In the genomic region with DNA sequence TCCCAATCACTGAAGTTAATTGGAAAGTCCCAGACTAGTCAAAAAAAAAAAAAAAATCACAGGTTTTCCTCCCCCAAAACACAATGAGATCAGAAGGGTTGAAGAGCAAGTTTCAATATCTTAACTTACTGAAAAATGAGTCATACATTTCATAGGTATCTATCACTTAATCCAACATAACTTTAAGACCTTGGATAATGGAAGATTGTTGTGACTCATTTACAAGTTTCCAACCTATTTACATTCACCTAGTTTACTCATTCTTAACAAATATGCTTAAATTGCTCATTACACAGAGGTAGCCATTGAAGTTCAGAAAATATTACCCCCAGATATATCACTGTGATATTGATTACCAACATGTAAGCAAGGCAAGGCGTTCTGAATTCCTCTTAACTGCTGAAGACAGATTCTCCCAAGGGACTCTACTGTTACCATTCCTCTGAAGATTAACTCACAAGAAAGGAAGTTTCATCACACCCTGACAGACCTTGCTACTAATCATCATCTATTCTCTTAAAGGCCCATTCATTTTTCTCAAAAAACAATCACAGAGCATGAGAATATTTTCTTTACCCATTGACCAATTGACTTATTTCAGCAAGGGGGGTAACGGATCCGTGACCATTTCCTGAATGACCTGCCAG, we compare ENCODE assay signal across 1 cellular context.
TF ChIP-seq lines count a peak whose summit lies in the region.

No MANE protein-coding gene starts in this region.

TF ChIP-seq in A549, 52 proteins besides CTCF, POLR2A, EP300 and RAD21 (continued from another document):
- TF ChIP-seq, protein P1, sequence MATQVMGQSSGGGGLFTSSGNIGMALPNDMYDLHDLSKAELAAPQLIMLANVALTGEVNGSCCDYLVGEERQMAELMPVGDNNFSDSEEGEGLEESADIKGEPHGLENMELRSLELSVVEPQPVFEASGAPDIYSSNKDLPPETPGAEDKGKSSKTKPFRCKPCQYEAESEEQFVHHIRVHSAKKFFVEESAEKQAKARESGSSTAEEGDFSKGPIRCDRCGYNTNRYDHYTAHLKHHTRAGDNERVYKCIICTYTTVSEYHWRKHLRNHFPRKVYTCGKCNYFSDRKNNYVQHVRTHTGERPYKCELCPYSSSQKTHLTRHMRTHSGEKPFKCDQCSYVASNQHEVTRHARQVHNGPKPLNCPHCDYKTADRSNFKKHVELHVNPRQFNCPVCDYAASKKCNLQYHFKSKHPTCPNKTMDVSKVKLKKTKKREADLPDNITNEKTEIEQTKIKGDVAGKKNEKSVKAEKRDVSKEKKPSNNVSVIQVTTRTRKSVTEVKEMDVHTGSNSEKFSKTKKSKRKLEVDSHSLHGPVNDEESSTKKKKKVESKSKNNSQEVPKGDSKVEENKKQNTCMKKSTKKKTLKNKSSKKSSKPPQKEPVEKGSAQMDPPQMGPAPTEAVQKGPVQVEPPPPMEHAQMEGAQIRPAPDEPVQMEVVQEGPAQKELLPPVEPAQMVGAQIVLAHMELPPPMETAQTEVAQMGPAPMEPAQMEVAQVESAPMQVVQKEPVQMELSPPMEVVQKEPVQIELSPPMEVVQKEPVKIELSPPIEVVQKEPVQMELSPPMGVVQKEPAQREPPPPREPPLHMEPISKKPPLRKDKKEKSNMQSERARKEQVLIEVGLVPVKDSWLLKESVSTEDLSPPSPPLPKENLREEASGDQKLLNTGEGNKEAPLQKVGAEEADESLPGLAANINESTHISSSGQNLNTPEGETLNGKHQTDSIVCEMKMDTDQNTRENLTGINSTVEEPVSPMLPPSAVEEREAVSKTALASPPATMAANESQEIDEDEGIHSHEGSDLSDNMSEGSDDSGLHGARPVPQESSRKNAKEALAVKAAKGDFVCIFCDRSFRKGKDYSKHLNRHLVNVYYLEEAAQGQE (IDR thresholded peaks at IDR 0.05), result no peak
- TF ChIP-seq SMC3 (IDR thresholded peaks at IDR 0.05) (no peak), RCOR1 (IDR thresholded peaks at IDR 0.05; ENCODE audit: low read depth, low read length) (no peak), RARB (CRISPR knock-in tag; IDR thresholded peaks at IDR 0.05) (no peak), EHMT2 (IDR thresholded peaks at IDR 0.05; ENCODE audit: low read depth) (no peak), POLR2AphosphoS2 (conservative IDR thresholded peaks at IDR 0.05; ENCODE audit: low read length) (no peak), MAFK (IDR thresholded peaks at IDR 0.05; ENCODE audit: partially characterized antibody) (no peak), HOXA7 (CRISPR knock-in tag; IDR thresholded peaks at IDR 0.05) (no peak), HOXB13 (CRISPR knock-in tag; IDR thresholded peaks at IDR 0.05; ENCODE audit: low read depth) (no peak), SREBF2 (IDR thresholded peaks at IDR 0.05) (no peak), CEBPB (IDR thresholded peaks at IDR 0.05) (peak in 1 of 2 experiments; percentile 54; a peak in 1 of 4 replicates), KDM1A (IDR thresholded peaks at IDR 0.05; ENCODE audit: low read depth) (no peak), HDAC2 (IDR thresholded peaks at IDR 0.05) (no peak), HEYL (CRISPR knock-in tag; IDR thresholded peaks at IDR 0.05) (no peak), GATA3 (IDR thresholded peaks at IDR 0.05; ENCODE audit: borderline replicate concordance) (peak; percentile 92), NFE2L2 (conservative IDR thresholded peaks at IDR 0.05; ENCODE audit: low read length) (no peak), BHLHE40 (IDR thresholded peaks at IDR 0.05; ENCODE audit: low read depth, low read length) (no peak), FOXS1 (CRISPR knock-in tag; IDR thresholded peaks at IDR 0.05) (no peak), CBX8 (IDR thresholded peaks at IDR 0.05) (no peak), JUNB (IDR thresholded peaks at IDR 0.05) (peak; percentile 91), FOSB (CRISPR knock-in tag; IDR thresholded peaks at IDR 0.05) (no peak), NPAS2 (CRISPR knock-in tag; IDR thresholded peaks at IDR 0.05; ENCODE audit: borderline replicate concordance) (no peak), ESRRA (IDR thresholded peaks at IDR 0.05; ENCODE audit: borderline replicate concordance, low read length) (no peak), CHD4 (IDR thresholded peaks at IDR 0.05; ENCODE audit: borderline replicate concordance) (no peak)
- TF ChIP-seq, protein P2, sequence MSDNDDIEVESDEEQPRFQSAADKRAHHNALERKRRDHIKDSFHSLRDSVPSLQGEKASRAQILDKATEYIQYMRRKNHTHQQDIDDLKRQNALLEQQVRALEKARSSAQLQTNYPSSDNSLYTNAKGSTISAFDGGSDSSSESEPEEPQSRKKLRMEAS (IDR thresholded peaks at IDR 0.05), result peak; percentile 32; the same call in 1 of the 2 replicates
- TF ChIP-seq, protein P3, sequence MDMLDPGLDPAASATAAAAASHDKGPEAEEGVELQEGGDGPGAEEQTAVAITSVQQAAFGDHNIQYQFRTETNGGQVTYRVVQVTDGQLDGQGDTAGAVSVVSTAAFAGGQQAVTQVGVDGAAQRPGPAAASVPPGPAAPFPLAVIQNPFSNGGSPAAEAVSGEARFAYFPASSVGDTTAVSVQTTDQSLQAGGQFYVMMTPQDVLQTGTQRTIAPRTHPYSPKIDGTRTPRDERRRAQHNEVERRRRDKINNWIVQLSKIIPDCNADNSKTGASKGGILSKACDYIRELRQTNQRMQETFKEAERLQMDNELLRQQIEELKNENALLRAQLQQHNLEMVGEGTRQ (IDR thresholded peaks at IDR 0.05), result no peak
- TF ChIP-seq, protein P4, sequence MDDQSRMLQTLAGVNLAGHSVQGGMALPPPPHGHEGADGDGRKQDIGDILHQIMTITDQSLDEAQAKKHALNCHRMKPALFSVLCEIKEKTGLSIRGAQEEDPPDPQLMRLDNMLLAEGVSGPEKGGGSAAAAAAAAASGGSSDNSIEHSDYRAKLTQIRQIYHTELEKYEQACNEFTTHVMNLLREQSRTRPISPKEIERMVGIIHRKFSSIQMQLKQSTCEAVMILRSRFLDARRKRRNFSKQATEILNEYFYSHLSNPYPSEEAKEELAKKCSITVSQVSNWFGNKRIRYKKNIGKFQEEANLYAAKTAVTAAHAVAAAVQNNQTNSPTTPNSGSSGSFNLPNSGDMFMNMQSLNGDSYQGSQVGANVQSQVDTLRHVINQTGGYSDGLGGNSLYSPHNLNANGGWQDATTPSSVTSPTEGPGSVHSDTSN (IDR thresholded peaks at IDR 0.05), result no peak
- TF ChIP-seq, protein P5, sequence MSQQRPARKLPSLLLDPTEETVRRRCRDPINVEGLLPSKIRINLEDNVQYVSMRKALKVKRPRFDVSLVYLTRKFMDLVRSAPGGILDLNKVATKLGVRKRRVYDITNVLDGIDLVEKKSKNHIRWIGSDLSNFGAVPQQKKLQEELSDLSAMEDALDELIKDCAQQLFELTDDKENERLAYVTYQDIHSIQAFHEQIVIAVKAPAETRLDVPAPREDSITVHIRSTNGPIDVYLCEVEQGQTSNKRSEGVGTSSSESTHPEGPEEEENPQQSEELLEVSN (IDR thresholded peaks at IDR 0.05; ENCODE audit: borderline replicate concordance, low read depth), result no peak
- TF ChIP-seq, protein P6, sequence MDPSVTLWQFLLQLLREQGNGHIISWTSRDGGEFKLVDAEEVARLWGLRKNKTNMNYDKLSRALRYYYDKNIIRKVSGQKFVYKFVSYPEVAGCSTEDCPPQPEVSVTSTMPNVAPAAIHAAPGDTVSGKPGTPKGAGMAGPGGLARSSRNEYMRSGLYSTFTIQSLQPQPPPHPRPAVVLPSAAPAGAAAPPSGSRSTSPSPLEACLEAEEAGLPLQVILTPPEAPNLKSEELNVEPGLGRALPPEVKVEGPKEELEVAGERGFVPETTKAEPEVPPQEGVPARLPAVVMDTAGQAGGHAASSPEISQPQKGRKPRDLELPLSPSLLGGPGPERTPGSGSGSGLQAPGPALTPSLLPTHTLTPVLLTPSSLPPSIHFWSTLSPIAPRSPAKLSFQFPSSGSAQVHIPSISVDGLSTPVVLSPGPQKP (IDR thresholded peaks at IDR 0.05; ENCODE audit: low read depth, low read length), result no peak
- TF ChIP-seq, protein P7, sequence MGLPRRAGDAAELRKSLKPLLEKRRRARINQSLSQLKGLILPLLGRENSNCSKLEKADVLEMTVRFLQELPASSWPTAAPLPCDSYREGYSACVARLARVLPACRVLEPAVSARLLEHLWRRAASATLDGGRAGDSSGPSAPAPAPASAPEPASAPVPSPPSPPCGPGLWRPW (IDR thresholded peaks at IDR 0.05), result no peak
- TF ChIP-seq, protein P8, sequence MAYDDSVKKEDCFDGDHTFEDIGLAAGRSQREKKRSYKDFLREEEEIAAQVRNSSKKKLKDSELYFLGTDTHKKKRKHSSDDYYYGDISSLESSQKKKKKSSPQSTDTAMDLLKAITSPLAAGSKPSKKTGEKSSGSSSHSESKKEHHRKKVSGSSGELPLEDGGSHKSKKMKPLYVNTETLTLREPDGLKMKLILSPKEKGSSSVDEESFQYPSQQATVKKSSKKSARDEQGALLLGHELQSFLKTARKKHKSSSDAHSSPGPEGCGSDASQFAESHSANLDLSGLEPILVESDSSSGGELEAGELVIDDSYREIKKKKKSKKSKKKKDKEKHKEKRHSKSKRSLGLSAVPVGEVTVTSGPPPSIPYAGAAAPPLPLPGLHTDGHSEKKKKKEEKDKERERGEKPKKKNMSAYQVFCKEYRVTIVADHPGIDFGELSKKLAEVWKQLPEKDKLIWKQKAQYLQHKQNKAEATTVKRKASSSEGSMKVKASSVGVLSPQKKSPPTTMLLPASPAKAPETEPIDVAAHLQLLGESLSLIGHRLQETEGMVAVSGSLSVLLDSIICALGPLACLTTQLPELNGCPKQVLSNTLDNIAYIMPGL (CRISPR knock-in tag; IDR thresholded peaks at IDR 0.05; ENCODE audit: borderline replicate concordance), result no peak
